8 cellular contexts compared by ENCODE assay signal in the genomic region with DNA sequence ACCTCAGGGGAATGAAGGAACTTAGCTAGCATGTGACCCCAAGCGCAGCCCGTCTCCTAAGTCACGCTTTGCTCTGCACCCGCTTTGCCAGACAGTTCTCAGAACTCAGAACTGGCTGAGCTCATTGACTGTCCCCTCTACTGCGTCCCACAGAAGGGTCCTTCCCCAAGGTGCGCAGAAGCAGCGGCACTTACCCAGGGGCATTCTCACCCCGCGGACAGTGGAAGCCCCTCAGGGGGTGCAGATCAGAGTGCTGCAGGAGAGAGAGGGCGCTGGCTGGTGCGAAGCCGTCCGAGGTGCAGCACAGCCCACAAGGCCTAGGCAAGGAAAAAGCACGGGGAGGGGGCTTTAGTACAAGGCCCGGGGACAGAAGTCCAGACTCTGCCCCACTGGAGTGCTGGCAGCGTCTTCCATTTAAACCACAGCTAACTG. TPM values are rescaled to one million over a fixed set of nuclear protein-coding genes. Genes with fewer than 3 reads are reported as not detected.
DNase-seq lines count a peak whose midpoint lies in the region; ATAC-seq and TF ChIP-seq lines count a peak whose summit lies in the region.

No MANE protein-coding gene starts in this region.

- DNase-seq in ELF-1 (ENCODE audit: low read depth, low spot score) (peak; percentile 50), LHCN-M2 (ENCODE audit: low read depth) (peak; percentile 28), foreskin fibroblast (peak in 1 of 2 donors; percentile 48), NCI-H2196 treated with DMSO at 0.1 percent for 48 hours (lab: John Stamatoyannopoulos, UW; ENCODE audit: unreplicated experiment) (no peak)
- DNase-seq in activated T-cell treated with anti-CD3 and anti-CD28 coated beads, Interleukin-2, amount 50 U/mL, for 72 hours = peak; percentile 17 to 26

- H2AFZ ChIP-seq in parathyroid adenoma = peak overlapping the region; percentile 89

- no peaks in the 10 kb centered on the region for H3K36me3 ChIP-seq in parathyroid adenoma (ENCODE audit: control insufficient read depth, insufficient read depth, low read length)

- peaks cover 50% of the 10 kb centered on the region for H3K4me1 Mint-ChIP-seq in activated T-cell treated with anti-CD3 and anti-CD28 coated beads, Interleukin-2, amount 50 U/mL, for 72 hours (ENCODE audit: low read depth)

- ATAC-seq in activated T-cell treated with anti-CD3 and anti-CD28 coated beads, Interleukin-2, amount 50 U/mL, for 72 hours (replicated peaks in 1 of 2) = peak; percentile 15 to 42
- ATAC-seq in HG03342 (IDR thresholded peaks at IDR 0.05; ENCODE audit: unreplicated experiment) = no peak
- no peak for ATAC-seq in GM21515 (IDR thresholded peaks at IDR 0.05; ENCODE audit: unreplicated experiment)

- peaks cover 12% of the 10 kb centered on the region for H3K27me3 Mint-ChIP-seq in activated T-cell treated with anti-CD3 and anti-CD28 coated beads, Interleukin-2, amount 50 U/mL, for 72 hours (ENCODE audit: low read depth)

- no peaks in the 10 kb centered on the region for H3K4me1 ChIP-seq in parathyroid adenoma

- H3K79me2 ChIP-seq in parathyroid adenoma = peaks cover 5% of the 10 kb centered on the region

- peaks cover 0 to 2% of the 10 kb centered on the region in 2 donors for H3K9me3 Mint-ChIP-seq in activated T-cell treated with anti-CD3 and anti-CD28 coated beads, Interleukin-2, amount 50 U/mL, for 72 hours

- no peaks in the 10 kb centered on the region for H3K27me3 ChIP-seq in parathyroid adenoma (ENCODE audit: control insufficient read depth, insufficient read depth, low read length)

- peak overlapping the region; percentile 76 for H3K27ac ChIP-seq in parathyroid adenoma

- no peaks in the 10 kb centered on the region for H3K9me3 ChIP-seq in parathyroid adenoma (ENCODE audit: control insufficient read depth, low read length)

- H3K4me3 Mint-ChIP-seq in activated T-cell treated with anti-CD3 and anti-CD28 coated beads, Interleukin-2, amount 50 U/mL, for 72 hours = peak overlapping the region; percentile 95 to 98

- peak overlapping the region; percentile 90 for H3K4me2 ChIP-seq in parathyroid adenoma (ENCODE audit: low read length)

- H3K27ac Mint-ChIP-seq in activated T-cell treated with anti-CD3 and anti-CD28 coated beads, Interleukin-2, amount 50 U/mL, for 72 hours = peak overlapping the region; percentile 98

- peak overlapping the region; percentile 40 for H3K9ac ChIP-seq in parathyroid adenoma

- no peak for TF ChIP-seq CTCF in foreskin fibroblast (IDR thresholded peaks at IDR 0.05; ENCODE audit: low read depth, low read length)
- no peak for TF ChIP-seq CTCF in parathyroid adenoma (IDR thresholded peaks at IDR 0.05)

- H3K4me3 ChIP-seq in foreskin fibroblast (ENCODE audit: low read depth in 1 of 2, low read length in 2 of 2) = peak overlapping the region; percentile 84 to 86
- H3K4me3 ChIP-seq in parathyroid adenoma (ENCODE audit: low read depth, low read length) = peak overlapping the region; percentile 74

- peaks cover 18 to 37% of the 10 kb centered on the region in 2 donors for H3K36me3 Mint-ChIP-seq in activated T-cell treated with anti-CD3 and anti-CD28 coated beads, Interleukin-2, amount 50 U/mL, for 72 hours (ENCODE audit: insufficient read depth in 2 of 2)

RNA-seq across cellular contexts. Expression of a gene that starts 0.8 kb away (rescaled TPM):
- 5.6 and 6.7 TPM in 2 replicates for total RNA-seq in LHCN-M2 (2014; rRNA removed)
- polyA plus RNA-seq in LHCN-M2 (2012) = 16.3 TPM
- total RNA-seq in activated T-cell treated with anti-CD3 and anti-CD28 coated beads, Interleukin-2, amount 50 U/mL, for 72 hours = 100 to 1,000 TPM; 119 to 137 TPM

RNA-seq across cellular contexts. Expression of a gene that starts 38.3 kb away (rescaled TPM):
- total RNA-seq in LHCN-M2 (2014; rRNA removed) = 18.0 and 21.4 TPM in 2 replicates
- polyA plus RNA-seq in LHCN-M2 (2012) = 8.4 TPM
- total RNA-seq in activated T-cell treated with anti-CD3 and anti-CD28 coated beads, Interleukin-2, amount 50 U/mL, for 72 hours = 10 to 100 TPM; 39.5 to 43.3 TPM

Comparison
In these comparisons a context has a peak if more than half of its experiments do, and no peak if none do; other contexts are left out.
1. ATAC-seq: peak in activated T-cell treated with anti-CD3 and anti-CD28 coated beads, Interleukin-2, amount 50 U/mL, for 72 hours (2 of 2); none in HG03342 (single experiment) and GM21515 (single experiment).
2. RNA of a gene that starts 0.8 kb away (total RNA-seq): 119 to 137 TPM in activated T-cell treated with anti-CD3 and anti-CD28 coated beads, Interleukin-2, amount 50 U/mL, for 72 hours; 5.6 to 6.7 TPM in LHCN-M2; every median in the first group is over 10 times any median in the second.